6 cellular contexts compared by ENCODE assay signal in the genomic region with DNA sequence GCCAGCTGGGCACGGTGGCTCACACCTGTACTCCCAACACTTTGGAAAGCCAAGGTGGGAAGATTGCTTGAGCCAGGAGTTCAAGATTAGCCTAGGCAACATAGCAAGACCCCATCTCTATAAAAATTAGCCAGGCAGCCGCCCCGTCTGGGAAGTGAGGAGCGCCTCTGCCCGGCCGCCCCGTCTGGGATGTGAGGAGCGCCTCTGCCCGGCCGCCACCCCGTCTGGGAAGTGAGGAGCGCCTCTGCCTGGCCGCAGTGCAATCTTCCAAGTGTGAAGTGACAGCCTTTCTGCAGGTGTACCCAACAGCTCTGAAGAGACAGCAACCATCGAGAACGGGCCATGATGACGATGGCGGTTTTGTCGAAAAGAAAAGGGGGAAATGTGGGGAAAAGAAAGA. TPM values are rescaled to one million over a fixed set of nuclear protein-coding genes. Genes with fewer than 3 reads are reported as not detected.
A peak's percentile ranks its signal among the peaks of the same experiment; 100 is the strongest.
DNase-seq lines count a peak whose midpoint lies in the region; ATAC-seq, FAIRE-seq and TF ChIP-seq lines count a peak whose summit lies in the region.
"Not testable (repeated sequence)": the region's sequence is repeated elsewhere in the genome, so short reads cannot be mapped to it uniquely, and the experiment has no call there.

No MANE protein-coding gene starts in this region.

- in situ Hi-C loops in HepG2 (cut with HindIII; ENCODE audit: extremely low pct_ligation_motif_present, low pct_unique_long_range_greater_than_20kb): not testable (repeated sequence)

- peak overlapping the region; percentile 58 for H3K27ac Mint-ChIP-seq in Caco-2 (ENCODE audit: unreplicated experiment)
- H3K27ac Mint-ChIP-seq in activated T-helper 1 cell treated with anti-CD3 and anti-CD28 coated beads, Interleukin-12 subunit alpha, Interleukin-12 subunit beta, Interleukin-2, Interleukin-4 antibody, amounts not matched to agents 30 ng/mL and 10 ng/mL and 1 ng/mL, durations not matched to agents 14 hours and 24 hours and 36 hours; osteocyte (ENCODE audit: unreplicated experiment): not testable (repeated sequence)

- intact Hi-C loops in Caco-2 (cut with micrococcal nuclease; ENCODE audit: unreplicated experiment); activated T-helper 1 cell treated with anti-CD3 and anti-CD28 coated beads, Interleukin-12 subunit alpha, Interleukin-12 subunit beta, Interleukin-2, Interleukin-4 antibody, amounts not matched to agents 30 ng/mL and 10 ng/mL and 1 ng/mL, durations not matched to agents 14 hours and 24 hours and 36 hours (cut with micrococcal nuclease); Right ventricle myocardium inferior (cut with DNase I); HepG2 (cut with micrococcal nuclease; ENCODE audit: unreplicated experiment): not testable (repeated sequence)

- not testable (repeated sequence) for H3K9ac ChIP-seq in HepG2 (ENCODE audit: insufficient read depth, low read depth, low read length)

- not testable (repeated sequence) for H3K27me3 ChIP-seq in Caco-2 (replicated peaks; ENCODE audit: control insufficient read depth, insufficient read depth, low read length); HepG2 (ENCODE audit: control insufficient read depth in 1 of 2, insufficient read depth in 2 of 2, low read length in 2 of 2); upper lobe of left lung

- H3K9me3 Mint-ChIP-seq in Caco-2 (ENCODE audit: unreplicated experiment); activated T-helper 1 cell treated with anti-CD3 and anti-CD28 coated beads, Interleukin-12 subunit alpha, Interleukin-12 subunit beta, Interleukin-2, Interleukin-4 antibody, amounts not matched to agents 30 ng/mL and 10 ng/mL and 1 ng/mL, durations not matched to agents 14 hours and 24 hours and 36 hours; osteocyte (ENCODE audit: unreplicated experiment): not testable (repeated sequence)

- TF ChIP-seq RAD21 in HepG2 (CRISPR knock-in tag; IDR thresholded peaks at IDR 0.05): not testable (repeated sequence)

- not testable (repeated sequence) for FAIRE-seq in HepG2 (lab: Jason Lieb, UNC)

- 81% methylated on average over 12 of the region's 18 CpGs for WGBS in HepG2 (ENCODE audit: low lambda C conversion rate)
- WGBS in upper lobe of left lung, 2 donors: 98% methylated on average over 18 of the region's 18 CpGs

- H2AFZ ChIP-seq in HepG2 (ENCODE audit: low read length): not testable (repeated sequence)

- not testable (repeated sequence) for H3K27me3 Mint-ChIP-seq in Caco-2 (ENCODE audit: insufficient read depth, unreplicated experiment); activated T-helper 1 cell treated with anti-CD3 and anti-CD28 coated beads, Interleukin-12 subunit alpha, Interleukin-12 subunit beta, Interleukin-2, Interleukin-4 antibody, amounts not matched to agents 30 ng/mL and 10 ng/mL and 1 ng/mL, durations not matched to agents 14 hours and 24 hours and 36 hours (ENCODE audit: insufficient read depth); osteocyte (ENCODE audit: unreplicated experiment)

- POLR2A ChIA-PET in Caco-2 (lab: Charles Lee) (interaction anchor here (0.6 kb wide), 1 partner anchor 178 kb away, joined by 10 read pairs; no protein-coding TSS in a partner anchor), HepG2 (lab: Yijun Ruan, JAX) (interaction anchor here (1.4 kb wide), 1 partner anchor 14 kb away, joined by 5 read pairs; a partner anchor contains a TSS)

- peaks cover 33% of the 10 kb centered on the region for H3K36me3 Mint-ChIP-seq in Caco-2 (ENCODE audit: insufficient read depth, unreplicated experiment)
- not testable (repeated sequence) for H3K36me3 Mint-ChIP-seq in activated T-helper 1 cell treated with anti-CD3 and anti-CD28 coated beads, Interleukin-12 subunit alpha, Interleukin-12 subunit beta, Interleukin-2, Interleukin-4 antibody, amounts not matched to agents 30 ng/mL and 10 ng/mL and 1 ng/mL, durations not matched to agents 14 hours and 24 hours and 36 hours (ENCODE audit: low read depth); osteocyte (ENCODE audit: unreplicated experiment)

- H3K4me2 ChIP-seq in HepG2 (ENCODE audit: low read depth, low read length): not testable (repeated sequence)

- TF ChIP-seq EP300 in HepG2 (IDR thresholded peaks at IDR 0.05; ENCODE audit: low read depth in 2 of 2, low read length in 2 of 2); HepG2 (CRISPR knock-in tag; IDR thresholded peaks at IDR 0.05; ENCODE audit: borderline replicate concordance); upper lobe of left lung (IDR thresholded peaks at IDR 0.05): not testable (repeated sequence)

- CTCF ChIA-PET in Caco-2 (lab: Charles Lee); HepG2 (lab: Yijun Ruan, JAX; ENCODE audit: low intra/inter-chr PET ratio, low total read pairs): not testable (repeated sequence)

- not testable (repeated sequence) for TF ChIP-seq POLR2A in HepG2 (IDR thresholded peaks at IDR 0.05; ENCODE audit: insufficient read depth in 1 of 2, low read depth in 2 of 2, low read length in 2 of 2); upper lobe of left lung (IDR thresholded peaks at IDR 0.05)

- not testable (repeated sequence) for H4K20me1 ChIP-seq in HepG2 (ENCODE audit: insufficient read depth, low read length)

- TF ChIP-seq CTCF in Caco-2 (IDR thresholded peaks at IDR 0.05; ENCODE audit: insufficient read depth in 1 of 2, low read depth in 1 of 2, low read length in 1 of 2, severe bottlenecking in 1 of 2, unreplicated experiment in 1 of 2); HepG2 (CRISPR knock-in tag; IDR thresholded peaks at IDR 0.05); osteocyte (IDR thresholded peaks at IDR 0.05); upper lobe of left lung (IDR thresholded peaks at IDR 0.05): not testable (repeated sequence)

- H3K9me3 ChIP-seq in Caco-2; HepG2 (ENCODE audit: low read length); upper lobe of left lung: not testable (repeated sequence)

- H3K4me3 Mint-ChIP-seq in Caco-2 (ENCODE audit: unreplicated experiment); osteocyte (ENCODE audit: unreplicated experiment): not testable (repeated sequence)
- H3K4me3 Mint-ChIP-seq in activated T-helper 1 cell treated with anti-CD3 and anti-CD28 coated beads, Interleukin-12 subunit alpha, Interleukin-12 subunit beta, Interleukin-2, Interleukin-4 antibody, amounts not matched to agents 30 ng/mL and 10 ng/mL and 1 ng/mL, durations not matched to agents 14 hours and 24 hours and 36 hours: peak overlapping the region; percentile 33

- not testable (repeated sequence) for BruUV-seq in Caco-2 (replicated peaks; lab: Mats Ljungman, UMichigan); HepG2 (replicated peaks; lab: Mats Ljungman, UMichigan)

- H3K36me3 ChIP-seq in Caco-2 (ENCODE audit: control insufficient read depth, insufficient read depth, low read length); HepG2 (replicated peaks in 1 of 2; ENCODE audit: control insufficient read depth in 1 of 2, insufficient read depth in 2 of 2, low read length in 2 of 2); upper lobe of left lung: not testable (repeated sequence)

- H3K4me3 ChIP-seq in Caco-2 (ENCODE audit: low read depth, low read length); HepG2 (replicated peaks in 1 of 3; ENCODE audit: insufficient read depth in 1 of 3, low read depth in 2 of 3, low read length in 3 of 3); upper lobe of left lung: not testable (repeated sequence)

- not testable (repeated sequence) for H3K4me1 Mint-ChIP-seq in Caco-2 (ENCODE audit: low read depth, unreplicated experiment)
- H3K4me1 Mint-ChIP-seq in activated T-helper 1 cell treated with anti-CD3 and anti-CD28 coated beads, Interleukin-12 subunit alpha, Interleukin-12 subunit beta, Interleukin-2, Interleukin-4 antibody, amounts not matched to agents 30 ng/mL and 10 ng/mL and 1 ng/mL, durations not matched to agents 14 hours and 24 hours and 36 hours (ENCODE audit: low read depth): peaks cover 15% of the 10 kb centered on the region
- H3K4me1 Mint-ChIP-seq in osteocyte (ENCODE audit: unreplicated experiment): peaks cover 19% of the 10 kb centered on the region

- not testable (repeated sequence) for DNase-seq in Caco-2; activated T-helper 1 cell treated with anti-CD3 and anti-CD28 coated beads, Interleukin-12 subunit alpha, Interleukin-12 subunit beta, Interleukin-2, Interleukin-4 antibody, amounts not matched to agents 30 ng/mL and 10 ng/mL and 1 ng/mL, durations not matched to agents 14 hours and 24 hours and 36 hours (ENCODE audit: low spot score); HepG2 (ENCODE audit: low spot score); upper lobe of left lung
- DNase-seq in Right ventricle myocardium inferior (ENCODE audit: missing footprints): peak; percentile 22
- DNase-seq in osteocyte (ENCODE audit: extremely low spot score, unreplicated experiment): peak; percentile 49

- H3K27ac ChIP-seq in HepG2 (ENCODE audit: extremely low read length, insufficient read depth, low read length): not testable (repeated sequence)
- H3K27ac ChIP-seq in upper lobe of left lung: peak overlapping the region in 3 of 4 donors; percentile 24 to 54 (median 31)

- H3K79me2 ChIP-seq in HepG2 (ENCODE audit: insufficient read depth, low read length): peaks cover 30% of the 10 kb centered on the region

- ATAC-seq in Right ventricle myocardium inferior; HepG2; upper lobe of left lung (ENCODE audit: low FRiP score in 2 of 2): not testable (repeated sequence)

- H3K4me1 ChIP-seq in Caco-2 (peaks cover 16% of the 10 kb centered on the region), HepG2 (ENCODE audit: insufficient read depth, low read length) (peaks cover 72% of the 10 kb centered on the region), upper lobe of left lung (peaks cover 12 to 23% (median 14%) of the 10 kb centered on the region in 4 donors)

RNA-seq across cellular contexts. Expression of a gene that starts 14.3 kb away (rescaled TPM):
- total RNA-seq in Caco-2 (2022): 82.4 and 90.5 TPM in 2 replicates
- 42.4 and 49.2 TPM in 2 replicates for total RNA-seq in activated T-helper 1 cell treated with anti-CD3 and anti-CD28 coated beads, Interleukin-12 subunit alpha, Interleukin-12 subunit beta, Interleukin-2, Interleukin-4 antibody, amounts not matched to agents 30 ng/mL and 10 ng/mL and 1 ng/mL, durations not matched to agents 14 hours and 24 hours and 36 hours
- 10.5 TPM for total RNA-seq in Right ventricle myocardium inferior
- total RNA-seq in HepG2 (2016; rRNA removed; fragmentation: Illumina TruSeq; extraction: Trizol): 54.9 and 78.8 TPM in 2 replicates
- total RNA-seq in HepG2 (2016; cell fraction: cytosol; rRNA removed; fragmentation: Illumina TruSeq; extraction: Trizol; ENCODE audit: low read depth): 32.2 and 37.7 TPM in 2 replicates
- total RNA-seq in HepG2 (2016; cell fraction: insoluble cytoplasmic fraction; rRNA removed; fragmentation: Illumina TruSeq; extraction: Trizol): 53.0 and 81.8 TPM in 2 replicates
- total RNA-seq in HepG2 (2016; cell fraction: membrane; rRNA removed; fragmentation: Illumina TruSeq; extraction: Trizol): 48.1 and 56.0 TPM in 2 replicates
- total RNA-seq in HepG2 (2016; cell fraction: nucleus; rRNA removed; fragmentation: Illumina TruSeq; extraction: Trizol): 30.4 and 37.6 TPM in 2 replicates
- 30.4 and 41.2 TPM in 2 replicates for polyA plus RNA-seq in HepG2 (2011; rRNA removed)
- 20.7 and 26.4 TPM in 2 replicates for polyA plus RNA-seq in HepG2 (2011; cell fraction: cytosol; rRNA removed)
- polyA plus RNA-seq in HepG2 (2011; cell fraction: nucleus; rRNA removed): 9.9 TPM in 2 replicates
- polyA plus RNA-seq in HepG2 (2012): 29.6 and 42.5 TPM in 2 replicates
- 21.6 and 21.8 TPM in 2 replicates for polyA plus RNA-seq in HepG2 (2016; cell fraction: cytosol; fragmentation: Illumina TruSeq; extraction: Trizol; ENCODE audit: low read depth)
- polyA plus RNA-seq in HepG2 (2016; cell fraction: insoluble cytoplasmic fraction; fragmentation: Illumina TruSeq; extraction: Trizol; ENCODE audit: low read depth): 72.3 and 79.1 TPM in 2 replicates
- 39.9 and 41.7 TPM in 2 replicates for polyA plus RNA-seq in HepG2 (2016; cell fraction: membrane; fragmentation: Illumina TruSeq; extraction: Trizol; ENCODE audit: low read depth)
- 35.7 and 38.8 TPM in 2 replicates for polyA plus RNA-seq in HepG2 (2016; cell fraction: nucleus; fragmentation: Illumina TruSeq; extraction: Trizol; ENCODE audit: insufficient read depth, low read depth)
- polyA minus RNA-seq in HepG2 (2011; rRNA and poly(A)+ RNA removed; ENCODE audit: low replicate concordance): 34.1 and 42.0 TPM in 2 replicates
- polyA minus RNA-seq in HepG2 (2011; cell fraction: cytosol; rRNA and poly(A)+ RNA removed): 42.0 and 44.9 TPM in 2 replicates
- polyA minus RNA-seq in HepG2 (2011; cell fraction: nucleus; rRNA and poly(A)+ RNA removed): 73.0 and 139 TPM in 2 replicates
- 32.5 and 35.4 TPM in 2 replicates for total RNA-seq in osteocyte
- total RNA-seq in upper lobe of left lung: 10 to 100 TPM in 5 of 6 donors, 1 to 10 TPM in 1; 8.3 to 36.4 (median 22.1) TPM

RNA-seq across cellular contexts. Expression of a gene that starts 31.0 kb away (rescaled TPM):
- total RNA-seq in Caco-2 (2022): 30.2 and 32.4 TPM in 2 replicates
- total RNA-seq in activated T-helper 1 cell treated with anti-CD3 and anti-CD28 coated beads, Interleukin-12 subunit alpha, Interleukin-12 subunit beta, Interleukin-2, Interleukin-4 antibody, amounts not matched to agents 30 ng/mL and 10 ng/mL and 1 ng/mL, durations not matched to agents 14 hours and 24 hours and 36 hours: 32.3 and 35.5 TPM in 2 replicates
- 3.6 TPM for total RNA-seq in Right ventricle myocardium inferior
- 28.8 and 36.2 TPM in 2 replicates for total RNA-seq in HepG2 (2016; rRNA removed; fragmentation: Illumina TruSeq; extraction: Trizol)
- 7.6 and 8.2 TPM in 2 replicates for total RNA-seq in HepG2 (2016; cell fraction: cytosol; rRNA removed; fragmentation: Illumina TruSeq; extraction: Trizol; ENCODE audit: low read depth)
- 29.6 and 43.8 TPM in 2 replicates for total RNA-seq in HepG2 (2016; cell fraction: insoluble cytoplasmic fraction; rRNA removed; fragmentation: Illumina TruSeq; extraction: Trizol)
- 18.3 and 23.9 TPM in 2 replicates for total RNA-seq in HepG2 (2016; cell fraction: membrane; rRNA removed; fragmentation: Illumina TruSeq; extraction: Trizol)
- 12.7 and 14.4 TPM in 2 replicates for total RNA-seq in HepG2 (2016; cell fraction: nucleus; rRNA removed; fragmentation: Illumina TruSeq; extraction: Trizol)
- polyA plus RNA-seq in HepG2 (2011; rRNA removed): 7.3 and 11.2 TPM in 2 replicates
- polyA plus RNA-seq in HepG2 (2011; cell fraction: cytosol; rRNA removed): 7.0 and 7.1 TPM in 2 replicates
- 1.8 TPM in 2 replicates for polyA plus RNA-seq in HepG2 (2011; cell fraction: nucleus; rRNA removed)
- 7.0 and 16.8 TPM in 2 replicates for polyA plus RNA-seq in HepG2 (2012)
- 8.8 and 9.8 TPM in 2 replicates for polyA plus RNA-seq in HepG2 (2016; cell fraction: cytosol; fragmentation: Illumina TruSeq; extraction: Trizol; ENCODE audit: low read depth)
- 34.9 and 35.8 TPM in 2 replicates for polyA plus RNA-seq in HepG2 (2016; cell fraction: insoluble cytoplasmic fraction; fragmentation: Illumina TruSeq; extraction: Trizol; ENCODE audit: low read depth)
- 20.4 and 21.2 TPM in 2 replicates for polyA plus RNA-seq in HepG2 (2016; cell fraction: membrane; fragmentation: Illumina TruSeq; extraction: Trizol; ENCODE audit: low read depth)
- polyA plus RNA-seq in HepG2 (2016; cell fraction: nucleus; fragmentation: Illumina TruSeq; extraction: Trizol; ENCODE audit: insufficient read depth, low read depth): 16.7 and 21.1 TPM in 2 replicates
- polyA minus RNA-seq in HepG2 (2011; rRNA and poly(A)+ RNA removed; ENCODE audit: low replicate concordance): 4.7 and 5.8 TPM in 2 replicates
- polyA minus RNA-seq in HepG2 (2011; cell fraction: cytosol; rRNA and poly(A)+ RNA removed): 6.0 TPM in 2 replicates
- polyA minus RNA-seq in HepG2 (2011; cell fraction: nucleus; rRNA and poly(A)+ RNA removed): 4.1 TPM in 2 replicates
- 5.3 and 7.7 TPM in 2 replicates for total RNA-seq in osteocyte
- total RNA-seq in upper lobe of left lung: 1 to 10 TPM; 1.8 to 3.3 (median 2.4) TPM

RNA-seq across cellular contexts. Expression of a gene that starts 53.4 kb away (rescaled TPM):
- 311 and 338 TPM in 2 replicates for total RNA-seq in Caco-2 (2022)
- 106 and 115 TPM in 2 replicates for total RNA-seq in activated T-helper 1 cell treated with anti-CD3 and anti-CD28 coated beads, Interleukin-12 subunit alpha, Interleukin-12 subunit beta, Interleukin-2, Interleukin-4 antibody, amounts not matched to agents 30 ng/mL and 10 ng/mL and 1 ng/mL, durations not matched to agents 14 hours and 24 hours and 36 hours
- 3.5 TPM for total RNA-seq in Right ventricle myocardium inferior
- 316 and 431 TPM in 2 replicates for total RNA-seq in HepG2 (2016; rRNA removed; fragmentation: Illumina TruSeq; extraction: Trizol)
- total RNA-seq in HepG2 (2016; cell fraction: cytosol; rRNA removed; fragmentation: Illumina TruSeq; extraction: Trizol; ENCODE audit: low read depth): 111 and 125 TPM in 2 replicates
- total RNA-seq in HepG2 (2016; cell fraction: insoluble cytoplasmic fraction; rRNA removed; fragmentation: Illumina TruSeq; extraction: Trizol): 314 and 447 TPM in 2 replicates
- total RNA-seq in HepG2 (2016; cell fraction: membrane; rRNA removed; fragmentation: Illumina TruSeq; extraction: Trizol): 71.3 and 78.4 TPM in 2 replicates
- total RNA-seq in HepG2 (2016; cell fraction: nucleus; rRNA removed; fragmentation: Illumina TruSeq; extraction: Trizol): 134 and 154 TPM in 2 replicates
- polyA plus RNA-seq in HepG2 (2011; rRNA removed): 49.6 and 82.3 TPM in 2 replicates
- 44.1 and 47.1 TPM in 2 replicates for polyA plus RNA-seq in HepG2 (2011; cell fraction: cytosol; rRNA removed)
- polyA plus RNA-seq in HepG2 (2011; cell fraction: nucleus; rRNA removed): 22.6 and 25.0 TPM in 2 replicates
- 34.4 and 107 TPM in 2 replicates for polyA plus RNA-seq in HepG2 (2012)
- polyA plus RNA-seq in HepG2 (2016; cell fraction: cytosol; fragmentation: Illumina TruSeq; extraction: Trizol; ENCODE audit: low read depth): 21.5 and 26.2 TPM in 2 replicates
- 336 and 356 TPM in 2 replicates for polyA plus RNA-seq in HepG2 (2016; cell fraction: insoluble cytoplasmic fraction; fragmentation: Illumina TruSeq; extraction: Trizol; ENCODE audit: low read depth)
- polyA plus RNA-seq in HepG2 (2016; cell fraction: membrane; fragmentation: Illumina TruSeq; extraction: Trizol; ENCODE audit: low read depth): 23.1 and 31.9 TPM in 2 replicates
- polyA plus RNA-seq in HepG2 (2016; cell fraction: nucleus; fragmentation: Illumina TruSeq; extraction: Trizol; ENCODE audit: insufficient read depth, low read depth): 188 TPM in 2 replicates
- polyA minus RNA-seq in HepG2 (2011; rRNA and poly(A)+ RNA removed; ENCODE audit: low replicate concordance): 26.9 and 102 TPM in 2 replicates
- polyA minus RNA-seq in HepG2 (2011; cell fraction: cytosol; rRNA and poly(A)+ RNA removed): 31.3 and 37.6 TPM in 2 replicates
- 24.5 and 29.0 TPM in 2 replicates for polyA minus RNA-seq in HepG2 (2011; cell fraction: nucleus; rRNA and poly(A)+ RNA removed)
- total RNA-seq in osteocyte: 38.5 and 39.3 TPM in 2 replicates
- 1 to 10 TPM; 2.1 to 9.8 (median 5.6) TPM for total RNA-seq in upper lobe of left lung
